1 cellular context compared by ENCODE assay signal in the genomic region with DNA sequence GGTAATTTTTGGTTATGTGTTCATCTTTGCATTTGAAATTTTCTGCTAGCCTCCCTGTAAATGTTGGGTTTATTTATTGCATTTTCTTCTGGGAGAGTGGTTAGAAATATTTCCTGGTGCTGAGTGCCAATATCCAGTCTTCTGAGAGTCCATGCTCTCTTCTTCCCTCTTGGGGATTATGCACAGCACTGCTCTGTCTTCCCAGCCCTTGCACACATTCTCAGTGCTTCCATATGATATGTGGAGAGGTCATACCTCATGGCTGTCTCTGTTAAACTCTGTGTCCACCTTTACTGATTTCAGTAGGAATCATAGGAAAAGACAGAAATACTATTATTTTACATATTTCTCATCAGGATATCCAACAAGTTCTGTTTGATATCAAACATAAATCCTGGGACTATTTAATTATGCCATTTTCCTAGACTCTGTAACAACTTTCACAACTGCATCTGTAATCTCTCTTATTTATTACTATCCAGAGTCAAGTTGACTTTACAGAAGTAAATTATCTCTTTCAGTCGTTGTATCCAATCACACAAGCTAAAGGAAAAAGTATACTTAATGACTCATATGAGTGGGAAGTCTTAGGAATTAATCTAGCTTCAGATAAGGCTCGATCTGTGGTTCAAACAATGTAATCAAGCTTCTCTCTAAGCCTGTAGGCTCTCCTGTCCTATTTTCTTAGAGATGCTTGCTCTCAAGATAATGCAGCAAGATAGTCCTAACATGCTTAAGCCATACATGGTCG.
TF ChIP-seq lines count a peak whose summit lies in the region.

No MANE protein-coding gene starts in this region.

TF ChIP-seq in A549, 52 proteins besides CTCF, POLR2A, EP300 and RAD21 (continued from another document):
- TF ChIP-seq USF2 (IDR thresholded peaks at IDR 0.05): no peak
- no peak for TF ChIP-seq RARB (CRISPR knock-in tag; IDR thresholded peaks at IDR 0.05)
- no peak for TF ChIP-seq HDAC2 (IDR thresholded peaks at IDR 0.05)
- no peak for TF ChIP-seq ZNF302 (CRISPR knock-in tag; IDR thresholded peaks at IDR 0.05)
- TF ChIP-seq, protein P1, sequence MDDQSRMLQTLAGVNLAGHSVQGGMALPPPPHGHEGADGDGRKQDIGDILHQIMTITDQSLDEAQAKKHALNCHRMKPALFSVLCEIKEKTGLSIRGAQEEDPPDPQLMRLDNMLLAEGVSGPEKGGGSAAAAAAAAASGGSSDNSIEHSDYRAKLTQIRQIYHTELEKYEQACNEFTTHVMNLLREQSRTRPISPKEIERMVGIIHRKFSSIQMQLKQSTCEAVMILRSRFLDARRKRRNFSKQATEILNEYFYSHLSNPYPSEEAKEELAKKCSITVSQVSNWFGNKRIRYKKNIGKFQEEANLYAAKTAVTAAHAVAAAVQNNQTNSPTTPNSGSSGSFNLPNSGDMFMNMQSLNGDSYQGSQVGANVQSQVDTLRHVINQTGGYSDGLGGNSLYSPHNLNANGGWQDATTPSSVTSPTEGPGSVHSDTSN (IDR thresholded peaks at IDR 0.05): no peak
- no peak for TF ChIP-seq EHF (CRISPR knock-in tag; IDR thresholded peaks at IDR 0.05)
- no peak for TF ChIP-seq NPAS2 (CRISPR knock-in tag; IDR thresholded peaks at IDR 0.05; ENCODE audit: borderline replicate concordance)
- TF ChIP-seq, protein P2, sequence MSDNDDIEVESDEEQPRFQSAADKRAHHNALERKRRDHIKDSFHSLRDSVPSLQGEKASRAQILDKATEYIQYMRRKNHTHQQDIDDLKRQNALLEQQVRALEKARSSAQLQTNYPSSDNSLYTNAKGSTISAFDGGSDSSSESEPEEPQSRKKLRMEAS (IDR thresholded peaks at IDR 0.05): no peak
- TF ChIP-seq FOSL2 (IDR thresholded peaks at IDR 0.05): no peak
- no peak for TF ChIP-seq FOSL2 (CRISPR knock-in tag; IDR thresholded peaks at IDR 0.05)
- no peak for TF ChIP-seq JUNB (IDR thresholded peaks at IDR 0.05)
- no peak for TF ChIP-seq FOSB (CRISPR knock-in tag; IDR thresholded peaks at IDR 0.05)
- TF ChIP-seq CEBPB (IDR thresholded peaks at IDR 0.05): no peak
- TF ChIP-seq NFE2L2 (conservative IDR thresholded peaks at IDR 0.05; ENCODE audit: low read length): no peak
